ENCODE assay signal across 8 cellular contexts in the genomic region with DNA sequence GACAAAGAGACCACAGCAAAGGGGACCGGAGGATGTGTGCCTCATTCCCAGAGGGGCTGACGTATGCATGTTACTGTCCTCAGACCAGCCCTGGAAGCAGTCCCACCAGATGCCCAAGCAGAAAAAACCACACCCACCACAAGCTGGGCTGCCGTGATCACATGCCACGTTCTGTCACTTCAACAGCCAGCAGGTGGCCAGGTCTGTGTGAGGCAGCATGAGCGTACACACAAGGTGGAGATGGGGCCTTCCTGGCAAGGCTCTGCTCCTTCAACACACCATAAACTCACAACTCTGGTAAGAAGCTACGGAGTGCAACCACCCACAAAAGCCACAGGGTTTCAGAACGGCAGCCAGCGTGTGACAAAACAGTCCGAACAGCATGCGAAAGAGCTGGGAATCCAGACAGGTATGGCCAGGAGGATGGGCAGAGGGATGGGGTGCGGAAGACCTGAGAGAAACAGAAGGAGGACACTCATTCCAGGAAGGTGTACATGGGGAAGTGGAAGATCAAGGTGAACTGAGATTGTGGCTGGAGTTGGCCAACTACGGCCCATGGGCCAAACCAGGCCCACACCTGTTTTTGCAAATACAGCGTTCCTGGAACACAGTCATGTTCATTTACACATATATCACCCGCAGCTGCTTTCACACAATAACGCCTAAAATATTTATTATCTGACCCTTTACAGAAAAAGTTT. TPM values are rescaled to one million over a fixed set of nuclear protein-coding genes. Genes with fewer than 3 reads are reported as not detected.
A peak's percentile ranks its signal among the peaks of the same experiment; 100 is the strongest.
DNase-seq lines count a peak whose midpoint lies in the region; ATAC-seq and TF ChIP-seq lines count a peak whose summit lies in the region.

No MANE protein-coding gene starts in this region.

- peaks cover 25 to 40% (median 34%) of the 10 kb centered on the region in 4 donors for H3K4me1 Mint-ChIP-seq in CD4-positive, alpha-beta memory T cell

- H3K27ac Mint-ChIP-seq in CD4-positive, alpha-beta memory T cell: peak overlapping the region; percentile 58 to 86 (median 73)

- H3K27ac ChIP-seq in CD4-positive, alpha-beta memory T cell (ENCODE audit: low read depth, low read length): no peak overlapping the region

- intact Hi-C loops in CD4-positive, alpha-beta memory T cell (cut with micrococcal nuclease): loop anchor here (5.0 kb wide), 1 partner anchor 413 kb away; a partner anchor contains a TSS

- CTCF ChIA-PET in CD4-positive, alpha-beta memory T cell (lab: Charles Lee; ENCODE audit: partially characterized antibody): interaction anchor here (1.2 to 2.7 kb wide), 4 partner anchors 18 to 98 kb away, joined by 3 to 13 read pairs (median 8); a partner anchor contains a TSS

- no peaks in the 10 kb centered on the region for H3K27me3 Mint-ChIP-seq in CD4-positive, alpha-beta memory T cell

- H3K36me3 ChIP-seq in CD4-positive, alpha-beta memory T cell (ENCODE audit: insufficient read depth, low read length): peaks cover 71% of the 10 kb centered on the region

- POLR2A ChIA-PET in CD4-positive, alpha-beta memory T cell (lab: Charles Lee; ENCODE audit: partially characterized antibody): no interaction called here

- ATAC-seq in GM19397 (IDR thresholded peaks at IDR 0.05; ENCODE audit: unreplicated experiment) (peak; percentile 82), HG03432 (IDR thresholded peaks at IDR 0.05; ENCODE audit: unreplicated experiment) (peak; percentile 87)

- no peak for TF ChIP-seq POLR2A in erythroblast (IDR thresholded peaks at IDR 0.05; ENCODE audit: low read length)

- DNase-seq in CD4-positive, alpha-beta memory T cell: peak; percentile 24 to 57 (median 30)
- DNase-seq in activated CD4-positive, alpha-beta T cell treated with anti-CD3 and anti-CD28 coated beads for 48 hours: peak; percentile 77
- peak; percentile 23 to 35 for DNase-seq in erythroblast (lab: John Stamatoyannopoulos, UW)
- DNase-seq in stimulated activated CD8-positive, alpha-beta memory T cell treated with anti-CD3 and anti-CD28 coated beads, Interleukin-7, amount 100 ng/mL, for 4 hours (ENCODE audit: low read depth in 2 of 2): peak; percentile 3 to 8
- no peak for DNase-seq in NCI-H1436 treated with DMSO at 0.1 percent for 48 hours (lab: John Stamatoyannopoulos, UW)
- DNase-seq in SW 1271 (lab: John Stamatoyannopoulos, UW): no peak

- H3K9me3 ChIP-seq in CD4-positive, alpha-beta memory T cell (ENCODE audit: control insufficient read depth in 1 of 2, low read length in 2 of 2): no peaks in the 10 kb centered on the region

- H3K4me1 ChIP-seq in CD4-positive, alpha-beta memory T cell (ENCODE audit: insufficient read depth, low read length): peaks cover 29% of the 10 kb centered on the region

- peak overlapping the region in 2 of 8 donors; percentile 9 to 21 for H3K4me3 Mint-ChIP-seq in CD4-positive, alpha-beta memory T cell

- no peak overlapping the region for H3K4me3 ChIP-seq in CD4-positive, alpha-beta memory T cell (ENCODE audit: low read length in 2 of 2)

- H3K27me3 ChIP-seq in CD4-positive, alpha-beta memory T cell (ENCODE audit: insufficient read depth, low read length): no peaks in the 10 kb centered on the region

- H3K36me3 Mint-ChIP-seq in CD4-positive, alpha-beta memory T cell: peaks cover 54 to 87% of the 10 kb centered on the region in 2 donors

- no peaks in the 10 kb centered on the region for H3K9me3 Mint-ChIP-seq in CD4-positive, alpha-beta memory T cell

RNA-seq across cellular contexts. Expression of a gene that starts 27.9 kb away (rescaled TPM):
- total RNA-seq in CD4-positive, alpha-beta memory T cell: 100 to 1,000 TPM; 137 to 140 TPM
- 10 to 100 TPM; 53.9 to 61.4 TPM for polyA plus RNA-seq in CD4-positive, alpha-beta memory T cell

RNA-seq across cellular contexts. Expression of a gene that starts 46.2 kb away (rescaled TPM):
- total RNA-seq in CD4-positive, alpha-beta memory T cell: not detected
- polyA plus RNA-seq in CD4-positive, alpha-beta memory T cell: not detected

RNA-seq across cellular contexts. Expression of a gene that starts 56.1 kb away (rescaled TPM):
- 10 to 100 TPM; 20.1 to 23.0 TPM for total RNA-seq in CD4-positive, alpha-beta memory T cell
- 10 to 100 TPM in 1 of 2 donors, 1 to 10 TPM in 1; 9.9 to 11.4 TPM for polyA plus RNA-seq in CD4-positive, alpha-beta memory T cell

RNA-seq across cellular contexts. Expression of a gene that starts 56.3 kb away (rescaled TPM):
- total RNA-seq in CD4-positive, alpha-beta memory T cell: under 1 TPM in 1 of 2 experiments, not detected in 1; 0.19 TPM
- polyA plus RNA-seq in CD4-positive, alpha-beta memory T cell: 1 to 10 TPM in 1 of 2 donors, not detected in 1; 1.2 TPM

Comparison
In these comparisons a context has a peak if more than half of its experiments do, and no peak if none do; other contexts are left out.
1. DNase-seq: peak in CD4-positive, alpha-beta memory T cell (5 of 5), activated CD4-positive, alpha-beta T cell treated with anti-CD3 and anti-CD28 coated beads for 48 hours (single experiment), erythroblast (2 of 2) and stimulated activated CD8-positive, alpha-beta memory T cell treated with anti-CD3 and anti-CD28 coated beads, Interleukin-7, amount 100 ng/mL, for 4 hours (2 of 2); none in NCI-H1436 treated with DMSO at 0.1 percent for 48 hours (single experiment) and SW 1271 (0 of 2).